Comparison of ENCODE assay signal across 1 cellular context in the genomic region with DNA sequence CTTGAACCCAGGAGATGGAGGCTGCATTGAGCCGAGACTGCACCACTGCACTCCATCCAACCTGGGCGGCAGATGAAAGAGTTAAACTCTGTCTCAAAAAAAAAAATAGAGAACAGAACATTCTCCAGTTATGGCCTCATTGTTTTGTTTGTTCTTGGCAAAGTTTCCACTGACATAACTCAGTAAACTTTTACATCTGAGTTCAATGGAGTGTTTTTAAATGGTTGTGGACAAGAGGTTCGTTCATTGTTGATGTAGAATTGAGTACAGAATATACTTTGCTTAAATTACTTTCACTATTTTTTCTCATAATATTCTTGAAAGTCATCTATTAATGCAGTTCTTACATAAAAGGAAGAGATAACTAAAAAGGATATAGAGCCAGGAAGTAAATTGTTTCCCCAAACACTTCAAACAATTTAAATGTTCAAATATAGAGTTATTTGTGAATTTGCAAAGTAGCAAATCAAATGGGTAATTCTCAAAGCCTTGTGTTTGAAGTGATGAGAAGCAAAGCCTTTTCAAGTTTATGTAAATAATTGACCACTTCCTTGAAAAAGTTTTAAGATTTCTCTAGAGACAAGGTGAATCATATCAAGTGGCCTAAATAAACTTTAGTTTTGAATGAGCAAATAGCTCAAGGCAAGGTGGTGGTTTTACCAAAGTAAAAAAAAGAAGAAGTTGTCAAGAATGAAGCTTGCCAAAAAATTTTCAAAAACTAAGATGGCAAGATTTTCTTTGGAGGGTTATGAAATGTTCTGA.
TF ChIP-seq lines count a peak whose summit lies in the region.

No MANE protein-coding gene starts in this region.

TF ChIP-seq in GM12878, 131 proteins besides CTCF, POLR2A, EP300 and RAD21 (continued from another document):
- TF ChIP-seq STAT3 (IDR thresholded peaks at IDR 0.05; ENCODE audit: low read depth, low read length): 0 out of 2 replicates have a peak, but pooled peaks have one; percentile 30
- TF ChIP-seq SMAD1 (IDR thresholded peaks at IDR 0.05; ENCODE audit: low read depth, partially characterized antibody): peak; percentile 53
- TF ChIP-seq, protein P1, sequence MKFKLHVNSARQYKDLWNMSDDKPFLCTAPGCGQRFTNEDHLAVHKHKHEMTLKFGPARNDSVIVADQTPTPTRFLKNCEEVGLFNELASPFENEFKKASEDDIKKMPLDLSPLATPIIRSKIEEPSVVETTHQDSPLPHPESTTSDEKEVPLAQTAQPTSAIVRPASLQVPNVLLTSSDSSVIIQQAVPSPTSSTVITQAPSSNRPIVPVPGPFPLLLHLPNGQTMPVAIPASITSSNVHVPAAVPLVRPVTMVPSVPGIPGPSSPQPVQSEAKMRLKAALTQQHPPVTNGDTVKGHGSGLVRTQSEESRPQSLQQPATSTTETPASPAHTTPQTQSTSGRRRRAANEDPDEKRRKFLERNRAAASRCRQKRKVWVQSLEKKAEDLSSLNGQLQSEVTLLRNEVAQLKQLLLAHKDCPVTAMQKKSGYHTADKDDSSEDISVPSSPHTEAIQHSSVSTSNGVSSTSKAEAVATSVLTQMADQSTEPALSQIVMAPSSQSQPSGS (IDR thresholded peaks at IDR 0.05; ENCODE audit: low read length): peak; percentile 88
- no peak for TF ChIP-seq CEBPZ (IDR thresholded peaks at IDR 0.05; ENCODE audit: low read depth, low read length)
TF ChIP-seq in GM12878: peak in this region for 29.
